Comparison of ENCODE assay signal across 15 cellular contexts in genomic region chr6:21946298-21946783, GRCh38.
DNase-seq lines count a peak whose midpoint lies in the region; ATAC-seq, FAIRE-seq and TF ChIP-seq lines count a peak whose summit lies in the region.
"Had no signal": no experiment of that assay in that cellular context is flagged by ENCODE, and none has a peak within 500 bp of the region (broad histone marks: within the 10 kb centered on the region; RNA-seq: fewer than 3 reads in every experiment).

No MANE protein-coding gene starts in this region.

- DNase-seq in GM04504 (ENCODE audit: low read depth), result peak; percentile 88
- DNase-seq in NCI-H526 treated with DMSO at 0.1 percent for 48 hours (lab: John Stamatoyannopoulos, UW), result peak; percentile 94
- DNase-seq in epithelial cell of proximal tubule (ENCODE audit: low read depth), result peak; percentile 81
- no peak for DNase-seq in frontal cortex (ENCODE audit: low spot score in 2 of 2)
- DNase-seq in ecto neural progenitor cell (ENCODE audit: low spot score), result no peak
- DNase-seq in mucosa of descending colon, result no peak
- DNase-seq in NCI-H187 treated with DMSO at 0.1 percent for 48 hours (lab: John Stamatoyannopoulos, UW), result no peak
- DNase-seq: activated CD4-positive, alpha-beta T cell treated with anti-CD3 and anti-CD28 coated beads, Interleukin-2, amount 50 U/mL, for 1 hour; activated naive CD4-positive, alpha-beta T cell treated with Interleukin-2 at 50 U/mL for 16 hours; effector CD8-positive, alpha-beta T cell; NCI-H1436; stimulated activated naive CD8-positive, alpha-beta T cell treated with anti-CD3 and anti-CD28 coated beads, Interleukin-15, amount 100 ng/mL, for 72 hours had no signal

- H3K4me2 ChIP-seq in skeletal muscle satellite cell (ENCODE audit: low read length), result peak overlapping the region; percentile 7

- ATAC-seq in mucosa of descending colon, result no peak
- ATAC-seq: natural killer cell treated with Interleukin-12 subunit alpha and Interleukin-12 subunit beta and Interleukin-15 and Interleukin-18, amount 100 ng/mL, for 72 hours; stimulated activated naive CD8-positive, alpha-beta T cell treated with anti-CD3 and anti-CD28 coated beads, Interleukin-15, amount 100 ng/mL, for 72 hours had no signal

- intact Hi-C loops in mucosa of descending colon (cut with DNase I, micrococcal nuclease), result no loop called here

- TF ChIP-seq CTCF in epithelial cell of proximal tubule (conservative IDR thresholded peaks at IDR 0.05; ENCODE audit: low read depth, low read length) (no peak), mucosa of descending colon (IDR thresholded peaks at IDR 0.05) (no peak)

- peaks cover 46% of the 10 kb centered on the region for H3K4me1 ChIP-seq in skeletal muscle satellite cell (ENCODE audit: control insufficient read depth, insufficient read depth, low read length)
- peaks cover under 1% of the 10 kb centered on the region for H3K4me1 ChIP-seq in mucosa of descending colon (ENCODE audit: low read depth)

- H3K27me3 ChIP-seq in skeletal muscle satellite cell (ENCODE audit: control insufficient read depth, insufficient read depth, low read length), result no peaks in the 10 kb centered on the region

- H3K9ac ChIP-seq in skeletal muscle satellite cell (ENCODE audit: low read depth, low read length), result no peak overlapping the region

- no peaks in the 10 kb centered on the region for H3K36me3 ChIP-seq in skeletal muscle satellite cell (ENCODE audit: insufficient read depth, low read length)
- H3K36me3 ChIP-seq in mucosa of descending colon (ENCODE audit: low read depth), result no peaks in the 10 kb centered on the region
- H3K36me3 ChIP-seq: HAP-1 had no signal

- no peak overlapping the region for H3K4me3 ChIP-seq in epithelial cell of proximal tubule (ENCODE audit: low read depth, low read length)
- H3K4me3 ChIP-seq in skeletal muscle satellite cell (ENCODE audit: low read length), result no peak overlapping the region
- no peak overlapping the region for H3K4me3 ChIP-seq in mucosa of descending colon
- H3K4me3 ChIP-seq: HAP-1 had no signal

- H3K9me3 ChIP-seq in skeletal muscle satellite cell (replicated peaks; ENCODE audit: low read length) (no peaks in the 10 kb centered on the region), mucosa of descending colon (no peaks in the 10 kb centered on the region)
- H3K9me3 ChIP-seq: HAP-1 had no signal

- FAIRE-seq in frontal cortex (lab: Jason Lieb, UNC), result no peak

Comparison
In these comparisons a context has a peak if more than half of its experiments do, and no peak if none do; other contexts are left out.
1. DNase-seq: peak in GM04504 (single experiment), NCI-H526 treated with DMSO at 0.1 percent for 48 hours (single experiment) and epithelial cell of proximal tubule (single experiment); none in frontal cortex (0 of 2), ecto neural progenitor cell (single experiment), mucosa of descending colon (0 of 3) and NCI-H187 treated with DMSO at 0.1 percent for 48 hours (single experiment).